Comparison of ENCODE assay signal across 14 cellular contexts in the genomic region with DNA sequence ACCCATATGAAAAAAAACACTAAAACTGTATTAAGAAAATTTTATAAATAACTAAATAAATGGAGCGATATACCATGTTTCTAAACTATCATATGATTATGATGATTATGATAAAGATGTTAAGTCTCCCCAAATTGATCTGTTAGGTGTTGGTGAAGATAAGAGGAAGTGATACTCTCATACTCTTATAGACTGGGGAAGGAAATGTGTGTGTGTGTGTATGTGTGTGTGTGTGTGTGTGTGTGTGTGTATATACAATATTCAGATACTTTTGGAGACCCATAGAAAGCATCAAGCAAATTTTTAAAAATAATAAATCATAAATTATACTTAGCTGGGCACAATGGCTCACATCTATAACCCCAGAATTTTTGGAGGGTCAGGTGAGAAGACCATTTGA.
A peak's percentile ranks its signal among the peaks of the same experiment; 100 is the strongest.
DNase-seq lines count a peak whose midpoint lies in the region; ATAC-seq and TF ChIP-seq lines count a peak whose summit lies in the region.
"Had no signal": no experiment of that assay in that cellular context is flagged by ENCODE, and none has a peak within 500 bp of the region (broad histone marks: within the 10 kb centered on the region; RNA-seq: fewer than 3 reads in every experiment).

No MANE protein-coding gene starts in this region.

- H3K9ac ChIP-seq in colonic mucosa (ENCODE audit: low read depth in 2 of 2, low read length in 2 of 2): no peak overlapping the region
- H3K9ac ChIP-seq: GM23248 had no signal

- TF ChIP-seq CTCF in colonic mucosa (IDR thresholded peaks at IDR 0.05) (no peak), esophagus squamous epithelium (IDR thresholded peaks at IDR 0.05) (no peak)

- 77 to 95% methylated on average over 1 of the region's 1 CpG for WGBS in esophagus squamous epithelium, 2 donors

- H3K4me3 ChIP-seq in colonic mucosa (no peak overlapping the region), esophagus squamous epithelium (no peak overlapping the region)
- H3K4me3 ChIP-seq: GM23248 had no signal

- TF ChIP-seq POLR2A in esophagus squamous epithelium (IDR thresholded peaks at IDR 0.05): no peak

- no peaks in the 10 kb centered on the region for H3K27me3 ChIP-seq in colonic mucosa
- no peaks in the 10 kb centered on the region for H3K27me3 ChIP-seq in esophagus squamous epithelium

- H3K27ac ChIP-seq in colonic mucosa (no peak overlapping the region), esophagus squamous epithelium (no peak overlapping the region)
- H3K27ac ChIP-seq: GM23248 had no signal

- H3K4me1 ChIP-seq in colonic mucosa: no peaks in the 10 kb centered on the region
- no peaks in the 10 kb centered on the region for H3K4me1 ChIP-seq in esophagus squamous epithelium

- ATAC-seq in GM18502 (IDR thresholded peaks at IDR 0.05; ENCODE audit: poor library complexity, unreplicated experiment): peak; percentile 91
- ATAC-seq in GM21381 (IDR thresholded peaks at IDR 0.05; ENCODE audit: unreplicated experiment): peak; percentile 88
- ATAC-seq in HG03060 (IDR thresholded peaks at IDR 0.05; ENCODE audit: low read depth, unreplicated experiment): peak; percentile 64
- ATAC-seq: activated CD4-positive, alpha-beta T cell treated with anti-CD3 and anti-CD28 coated beads for 36 hours had no signal

- H3K36me3 ChIP-seq in colonic mucosa (no peaks in the 10 kb centered on the region), esophagus squamous epithelium (no peaks in the 10 kb centered on the region)

- intact Hi-C loops in colonic mucosa (cut with DNase I) (no loop called here), esophagus squamous epithelium (cut with DNase I) (no loop called here)

- DNase-seq in MV-4-11 (lab: John Stamatoyannopoulos, UW) (peak; percentile 54), colonic mucosa (no peak), GDM1 (lab: John Stamatoyannopoulos, UW) (no peak), esophagus squamous epithelium (lab: John Stamatoyannopoulos, UW) (no peak)
- no peak for DNase-seq in activated effector memory CD4-positive, alpha-beta T cell treated with anti-CD3 and anti-CD28 coated beads, Interleukin-2, amount 50 U/mL, for 16 hours
- DNase-seq: activated CD4-positive, alpha-beta T cell treated with anti-CD3 and anti-CD28 coated beads for 36 hours; activated naive CD4-positive, alpha-beta T cell; cerebellar nuclear complex; EL; GM23248; NCI-H226 had no signal

- H3K9me3 ChIP-seq in colonic mucosa (no peaks in the 10 kb centered on the region), esophagus squamous epithelium (no peaks in the 10 kb centered on the region)
